Comparison of ENCODE assay signal across 27 cellular contexts in the genomic region with DNA sequence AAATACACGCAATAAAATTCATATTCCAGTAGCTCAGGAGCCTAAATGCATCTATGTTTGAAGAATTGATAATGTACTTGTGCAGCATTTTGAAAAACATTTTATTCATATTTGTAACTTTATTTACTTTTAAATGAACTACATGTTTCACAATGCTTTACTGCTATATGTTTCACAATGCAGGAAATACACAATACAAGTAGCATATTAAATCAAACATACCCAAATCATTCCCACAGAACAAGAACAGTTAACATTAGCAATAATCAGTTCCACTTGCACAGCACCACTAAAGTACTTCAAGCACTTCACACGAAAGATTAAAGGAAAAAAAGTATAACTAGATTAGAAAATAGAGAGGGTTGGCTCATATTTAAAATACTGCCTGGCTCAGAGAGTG.
"Had no signal": no experiment of that assay in that cellular context is flagged by ENCODE, and none has a peak within 500 bp of the region (broad histone marks: within the 10 kb centered on the region; RNA-seq: fewer than 3 reads in every experiment).

No MANE protein-coding gene starts in this region.

- H3K36me3 ChIP-seq: SJCRH30 had no signal

- DNase-seq: activated CD4-positive, alpha-beta T cell treated with anti-CD3 and anti-CD28 coated beads for 36 hours; activated CD4-positive, alpha-beta T cell treated with anti-CD3 and anti-CD28 coated beads, Interleukin-2, amount 10 ng/mL, durations not matched to agents 7 days and 5 days; activated CD4-positive, alpha-beta T cell treated with anti-CD3 and anti-CD28 coated beads, Interleukin-2, amount 50 U/mL, for 48 hours; activated CD8-positive, alpha-beta T cell treated with anti-CD3 and anti-CD28 coated beads, Interleukin-2, amount 10 ng/mL, durations not matched to agents 7 days and 5 days; activated gamma-delta T cell; activated naive CD4-positive, alpha-beta T cell treated with Interleukin-2 at 50 U/mL for 16 hours; activated naive CD8-positive, alpha-beta T cell treated with anti-CD3 and anti-CD28 coated beads, Interleukin-2, amount 10 ng/mL, durations not matched to agents 7 days and 5 days; activated T-cell treated with anti-CD3 and anti-CD28 coated beads, Interleukin-2, amount 50 U/mL, for 24 hours; amygdala; body of pancreas; central memory CD4-positive, alpha-beta T cell; NCI-H1436 treated with DMSO at 0.1 percent for 48 hours; NCI-H1694 treated with DMSO at 0.1 percent for 48 hours; NCI-H2029; NCI-H2227 treated with DMSO at 0.1 percent for 48 hours; NCI-H446; NCI-H510A treated with DMSO at 0.1 percent for 48 hours; SHP77; SJCRH30; SK-N-SH had no signal

- H3K4me3 ChIP-seq: body of pancreas, SJCRH30 had no signal

- H3K36me3 Mint-ChIP-seq: activated naive CD4-positive, alpha-beta T cell treated with anti-CD3 and anti-CD28 coated beads, Interleukin-2, amount 50 U/mL, for 24 hours; activated naive CD8-positive, alpha-beta T cell treated with anti-CD3 and anti-CD28 coated beads, Interleukin-2, amount 10 ng/mL, durations not matched to agents 7 days and 5 days; WTC11 had no signal

- H3K4me3 Mint-ChIP-seq: activated CD4-positive, alpha-beta T cell treated with anti-CD3 and anti-CD28 coated beads for 36 hours; activated CD4-positive, alpha-beta T cell treated with anti-CD3 and anti-CD28 coated beads, Interleukin-2, amount 10 ng/mL, durations not matched to agents 7 days and 5 days; activated CD8-positive, alpha-beta T cell treated with anti-CD3 and anti-CD28 coated beads, Interleukin-2, amount 10 ng/mL, durations not matched to agents 7 days and 5 days; activated naive CD4-positive, alpha-beta T cell treated with anti-CD3 and anti-CD28 coated beads, Interleukin-2, amount 50 U/mL, for 24 hours; activated naive CD8-positive, alpha-beta T cell treated with anti-CD3 and anti-CD28 coated beads, Interleukin-2, amount 10 ng/mL, durations not matched to agents 7 days and 5 days; activated T-cell treated with anti-CD3 and anti-CD28 coated beads, Interleukin-2, amount 50 U/mL, for 24 hours; T-helper 1 cell treated with Interleukin-12 subunit alpha and Interleukin-12 subunit beta and Interleukin-4 antibody, amounts not matched to agents 30 μg/mL and 1 μg/mL, for 36 hours; T-helper 2 cell treated with Interferon-gamma antibody and Interleukin-4, amounts not matched to agents 5 μg/mL and 100 μg/mL, for 36 hours; WTC11 had no signal

- H3K27ac Mint-ChIP-seq: activated CD4-positive, alpha-beta T cell treated with anti-CD3 and anti-CD28 coated beads for 36 hours; activated CD4-positive, alpha-beta T cell treated with anti-CD3 and anti-CD28 coated beads, Interleukin-2, amount 10 ng/mL, durations not matched to agents 7 days and 5 days; activated CD8-positive, alpha-beta T cell treated with anti-CD3 and anti-CD28 coated beads, Interleukin-2, amount 10 ng/mL, durations not matched to agents 7 days and 5 days; activated naive CD4-positive, alpha-beta T cell treated with anti-CD3 and anti-CD28 coated beads, Interleukin-2, amount 50 U/mL, for 24 hours; activated naive CD8-positive, alpha-beta T cell treated with anti-CD3 and anti-CD28 coated beads, Interleukin-2, amount 10 ng/mL, durations not matched to agents 7 days and 5 days; activated T-cell treated with anti-CD3 and anti-CD28 coated beads, Interleukin-2, amount 50 U/mL, for 24 hours; activated T-helper 2 cell treated with anti-CD3 and anti-CD28 coated beads, Interferon-gamma antibody, Interleukin-2, Interleukin-4, amounts not matched to agents 10 μg/mL and 5 μg/mL and 100 μg/mL, durations not matched to agents 14 hours and 24 hours and 36 hours; T-helper 1 cell treated with Interleukin-12 subunit alpha and Interleukin-12 subunit beta and Interleukin-4 antibody, amounts not matched to agents 30 μg/mL and 1 μg/mL, for 36 hours; T-helper 2 cell treated with Interferon-gamma antibody and Interleukin-4, amounts not matched to agents 5 μg/mL and 100 μg/mL, for 36 hours had no signal

- H3K27me3 Mint-ChIP-seq: activated CD4-positive, alpha-beta T cell treated with anti-CD3 and anti-CD28 coated beads, Interleukin-2, amount 10 ng/mL, durations not matched to agents 7 days and 5 days; activated naive CD8-positive, alpha-beta T cell treated with anti-CD3 and anti-CD28 coated beads, Interleukin-2, amount 10 ng/mL, durations not matched to agents 7 days and 5 days; activated T-cell treated with anti-CD3 and anti-CD28 coated beads, Interleukin-2, amount 50 U/mL, for 24 hours had no signal

- ATAC-seq: activated CD4-positive, alpha-beta T cell treated with anti-CD3 and anti-CD28 coated beads for 36 hours; activated CD4-positive, CD25-positive, alpha-beta regulatory T cell treated with anti-CD3 and anti-CD28 coated beads, Interleukin-2, amount 50 U/mL, for 24 hours; activated CD8-positive, alpha-beta T cell treated with anti-CD3 and anti-CD28 coated beads, Interleukin-2, amount 10 ng/mL, durations not matched to agents 7 days and 5 days; body of pancreas; Panc1 had no signal

- H3K9me3 ChIP-seq: body of pancreas, SJCRH30, SK-N-SH had no signal

- H3K27ac ChIP-seq: body of pancreas, SJCRH30 had no signal

- H3K9me2 ChIP-seq: SK-N-SH had no signal

- H3K4me2 ChIP-seq: SK-N-SH had no signal

- H3K9ac ChIP-seq: SK-N-SH had no signal

- H3K27me3 ChIP-seq: body of pancreas, SJCRH30 had no signal

- H3K4me1 Mint-ChIP-seq: activated CD4-positive, alpha-beta T cell treated with anti-CD3 and anti-CD28 coated beads for 36 hours; activated CD4-positive, alpha-beta T cell treated with anti-CD3 and anti-CD28 coated beads, Interleukin-2, amount 10 ng/mL, durations not matched to agents 7 days and 5 days; activated naive CD4-positive, alpha-beta T cell treated with anti-CD3 and anti-CD28 coated beads, Interleukin-2, amount 50 U/mL, for 24 hours; activated naive CD8-positive, alpha-beta T cell treated with anti-CD3 and anti-CD28 coated beads, Interleukin-2, amount 10 ng/mL, durations not matched to agents 7 days and 5 days had no signal

- H3K4me1 ChIP-seq: body of pancreas had no signal

- H3K9me3 Mint-ChIP-seq: activated CD4-positive, alpha-beta T cell treated with anti-CD3 and anti-CD28 coated beads, Interleukin-2, amount 10 ng/mL, durations not matched to agents 7 days and 5 days; activated naive CD4-positive, alpha-beta T cell treated with anti-CD3 and anti-CD28 coated beads, Interleukin-2, amount 50 U/mL, for 24 hours; activated naive CD8-positive, alpha-beta T cell treated with anti-CD3 and anti-CD28 coated beads, Interleukin-2, amount 10 ng/mL, durations not matched to agents 7 days and 5 days; activated T-cell treated with anti-CD3 and anti-CD28 coated beads, Interleukin-2, amount 50 U/mL, for 24 hours; activated T-helper 2 cell treated with anti-CD3 and anti-CD28 coated beads, Interferon-gamma antibody, Interleukin-2, Interleukin-4, amounts not matched to agents 10 μg/mL and 5 μg/mL and 100 μg/mL, durations not matched to agents 14 hours and 24 hours and 36 hours; T-helper 1 cell treated with Interleukin-12 subunit alpha and Interleukin-12 subunit beta and Interleukin-4 antibody, amounts not matched to agents 30 μg/mL and 1 μg/mL, for 36 hours; T-helper 2 cell treated with Interferon-gamma antibody and Interleukin-4, amounts not matched to agents 5 μg/mL and 100 μg/mL, for 36 hours; WTC11 had no signal
